In the genomic region with DNA sequence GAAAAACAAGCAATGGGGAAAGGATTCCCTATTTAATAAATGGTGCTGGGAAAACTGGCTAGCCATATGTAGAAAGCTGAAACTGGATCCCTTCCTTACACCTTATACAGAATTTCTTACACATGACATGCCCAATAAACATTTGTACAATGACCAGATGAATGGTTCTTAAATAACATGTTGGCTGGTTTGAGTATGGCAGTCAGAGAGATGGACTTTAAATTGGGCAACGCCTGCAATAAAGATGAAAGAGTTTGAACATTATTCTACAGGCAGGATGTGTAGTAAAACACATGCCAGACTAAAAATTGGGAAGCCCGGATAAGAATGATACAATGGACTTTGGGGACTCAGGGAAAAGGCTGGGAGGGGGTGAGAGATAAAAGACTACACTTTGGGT, we compare ENCODE assay signal across 21 cellular contexts.
"Had no signal": no experiment of that assay in that cellular context is flagged by ENCODE, and none has a peak within 500 bp of the region (broad histone marks: within the 10 kb centered on the region; RNA-seq: fewer than 3 reads in every experiment).

No MANE protein-coding gene starts in this region.

- H3K79me2 ChIP-seq: hepatocyte had no signal

- H3K27ac ChIP-seq: coronary artery, dorsolateral prefrontal cortex, esophagus muscularis mucosa, foreskin keratinocyte, gastroesophageal sphincter, heart left ventricle, hepatocyte, left lung, lower lobe of right lung had no signal

- H3K4me3 ChIP-seq: coronary artery, dorsolateral prefrontal cortex, esophagus muscularis mucosa, gastroesophageal sphincter, heart left ventricle, hepatocyte, left lung, lower lobe of right lung had no signal

- H3K27me3 ChIP-seq: dorsolateral prefrontal cortex, esophagus muscularis mucosa, foreskin keratinocyte, gastroesophageal sphincter, heart left ventricle, hepatocyte, left lung had no signal

- H3K4me1 Mint-ChIP-seq: immature natural killer cell; naive thymus-derived CD4-positive, alpha-beta T cell had no signal

- H3K4me2 ChIP-seq: hepatocyte had no signal

- H3K36me3 ChIP-seq: esophagus muscularis mucosa, gastroesophageal sphincter, heart left ventricle, left lung, lower lobe of right lung had no signal

- H3K9me3 ChIP-seq: esophagus muscularis mucosa, gastroesophageal sphincter, heart left ventricle, left lung, lower lobe of right lung had no signal

- H3K4me3 Mint-ChIP-seq: immature natural killer cell; mesothelial cell of epicardium; naive thymus-derived CD4-positive, alpha-beta T cell had no signal

- H3K9me3 Mint-ChIP-seq: immature natural killer cell had no signal

- H3K36me3 Mint-ChIP-seq: immature natural killer cell; mesothelial cell of epicardium; naive thymus-derived CD4-positive, alpha-beta T cell had no signal

- H3K27ac Mint-ChIP-seq: immature natural killer cell; mesothelial cell of epicardium; naive thymus-derived CD4-positive, alpha-beta T cell had no signal

- ATAC-seq: foreskin keratinocyte; gastroesophageal sphincter; heart left ventricle; left lung; left ventricle myocardium superior; lower lobe of right lung; naive thymus-derived CD4-positive, alpha-beta T cell had no signal

- DNase-seq: dermis blood vessel endothelial cell; dorsolateral prefrontal cortex; effector CD4-positive, alpha-beta T cell; effector memory CD4-positive, alpha-beta T cell; foreskin keratinocyte; heart left ventricle; hypothalamus; immature natural killer cell; islet precursor cell; kidney; kidney glomerular epithelial cell; left lung; left ventricle myocardium superior; lower lobe of right lung; mesenchymal stem cell; naive thymus-derived CD4-positive, alpha-beta T cell had no signal

- H3K4me1 ChIP-seq: gastroesophageal sphincter had no signal

- H2AFZ ChIP-seq: hepatocyte had no signal
